ENCODE assay signal across 1 cellular context in the genomic region with DNA sequence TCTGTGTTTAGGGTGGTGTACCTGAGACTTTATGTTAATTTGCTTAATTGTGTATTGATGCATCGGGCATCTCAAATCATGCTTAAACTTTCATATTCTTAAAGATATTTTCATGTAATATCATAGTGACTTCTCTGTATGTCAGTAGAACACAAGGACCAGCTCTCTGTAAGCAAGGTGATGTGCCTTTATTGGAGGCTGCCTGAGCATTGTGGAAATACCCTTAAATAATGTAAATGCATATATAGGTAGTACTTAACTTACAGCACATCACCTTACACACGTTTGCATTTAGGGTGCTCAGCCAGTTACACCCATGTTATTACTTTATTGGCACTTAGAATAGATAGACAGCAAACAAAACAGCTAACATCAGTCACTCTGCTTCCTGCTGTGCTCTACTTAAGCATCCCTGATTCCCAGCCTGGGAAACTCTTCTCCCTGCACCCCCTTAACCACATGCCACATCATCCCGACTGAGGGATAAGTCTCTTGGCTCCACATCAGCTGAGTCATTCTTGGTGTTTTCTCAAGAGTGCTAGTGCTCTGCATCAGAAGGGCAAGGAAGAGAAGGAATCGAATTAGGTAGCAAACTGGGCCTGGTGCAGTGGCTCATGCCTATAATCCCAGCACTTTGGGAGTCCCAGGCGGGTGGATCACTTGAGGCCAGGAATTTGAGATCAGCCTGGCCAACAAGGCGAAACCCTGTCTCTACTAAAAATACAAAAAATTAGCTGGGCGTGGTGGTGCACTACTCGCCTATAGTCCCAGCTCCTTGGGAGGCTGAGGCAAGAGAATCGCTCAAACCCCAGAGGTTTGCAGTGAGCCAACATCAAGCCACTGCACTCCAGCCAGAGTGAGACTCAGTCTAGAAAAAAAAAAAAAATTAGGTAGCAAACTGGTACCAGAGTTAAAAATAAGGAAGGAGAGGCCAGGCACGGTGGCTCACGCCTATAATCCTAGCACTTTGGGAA.
A peak's percentile ranks its signal among the peaks of the same experiment; 100 is the strongest.
TF ChIP-seq lines count a peak whose summit lies in the region.

No MANE protein-coding gene starts in this region.

TF ChIP-seq in A549, 52 proteins besides CTCF, POLR2A, EP300 and RAD21 (continued from another document):
- no peak for TF ChIP-seq ELK1 (IDR thresholded peaks at IDR 0.05; ENCODE audit: low read depth, low read length)
- no peak for TF ChIP-seq HOXB5 (CRISPR knock-in tag; IDR thresholded peaks at IDR 0.05)
- peak; percentile 74 for TF ChIP-seq JUNB (IDR thresholded peaks at IDR 0.05)
- peak; percentile 74; the same call in 1 of the 2 replicates for TF ChIP-seq GATA3 (IDR thresholded peaks at IDR 0.05; ENCODE audit: borderline replicate concordance)
- TF ChIP-seq HDAC2 (IDR thresholded peaks at IDR 0.05), result no peak
- no peak for TF ChIP-seq CBX2 (IDR thresholded peaks at IDR 0.05; ENCODE audit: borderline replicate concordance, low read depth)
- peak; percentile 90 for TF ChIP-seq NFE2L2 (conservative IDR thresholded peaks at IDR 0.05; ENCODE audit: low read length)
- TF ChIP-seq CEBPB (IDR thresholded peaks at IDR 0.05), result peak; percentile 7 to 58; a peak in 2 of 4 replicates
- TF ChIP-seq, protein P1, sequence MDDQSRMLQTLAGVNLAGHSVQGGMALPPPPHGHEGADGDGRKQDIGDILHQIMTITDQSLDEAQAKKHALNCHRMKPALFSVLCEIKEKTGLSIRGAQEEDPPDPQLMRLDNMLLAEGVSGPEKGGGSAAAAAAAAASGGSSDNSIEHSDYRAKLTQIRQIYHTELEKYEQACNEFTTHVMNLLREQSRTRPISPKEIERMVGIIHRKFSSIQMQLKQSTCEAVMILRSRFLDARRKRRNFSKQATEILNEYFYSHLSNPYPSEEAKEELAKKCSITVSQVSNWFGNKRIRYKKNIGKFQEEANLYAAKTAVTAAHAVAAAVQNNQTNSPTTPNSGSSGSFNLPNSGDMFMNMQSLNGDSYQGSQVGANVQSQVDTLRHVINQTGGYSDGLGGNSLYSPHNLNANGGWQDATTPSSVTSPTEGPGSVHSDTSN (IDR thresholded peaks at IDR 0.05), result no peak
- TF ChIP-seq KDM5A (IDR thresholded peaks at IDR 0.05), result no peak
- peak; percentile 35; the same call in 1 of the 3 replicates for TF ChIP-seq SMC3 (IDR thresholded peaks at IDR 0.05)
